15 cellular contexts compared by ENCODE assay signal in the genomic region with DNA sequence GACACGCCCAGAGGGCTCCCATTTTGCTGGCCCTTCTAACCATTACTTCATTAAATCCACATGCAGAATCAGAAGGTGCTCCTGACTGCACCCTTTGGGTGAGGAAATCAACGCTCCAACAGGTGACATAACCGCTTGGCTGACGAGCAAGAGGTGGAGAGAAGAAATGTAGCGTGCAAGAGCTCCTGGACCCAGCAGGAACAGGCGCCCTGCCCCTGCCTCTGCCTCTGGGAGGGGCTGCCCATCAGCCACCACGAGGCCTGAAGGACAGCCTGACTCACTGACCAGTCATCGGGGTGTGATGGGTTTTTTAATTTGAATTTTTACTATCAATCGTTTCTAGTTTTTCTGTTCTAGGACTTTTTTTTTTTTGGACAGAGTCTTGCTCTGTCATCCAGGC.
"Had no signal": no experiment of that assay in that cellular context is flagged by ENCODE, and none has a peak within 500 bp of the region (broad histone marks: within the 10 kb centered on the region; RNA-seq: fewer than 3 reads in every experiment).

No MANE protein-coding gene starts in this region.

- H3K27me3 Mint-ChIP-seq: activated naive CD8-positive, alpha-beta T cell; activated T-helper 17 cell treated with anti-CD3 and anti-CD28 coated beads, Interleukin-2, amount 50 U/mL, for 72 hours; stimulated activated naive CD8-positive, alpha-beta T cell treated with anti-CD3 and anti-CD28 coated beads, Interleukin-15, Interleukin-2, amounts not matched to agents 100 ng/mL and 50 ng/mL, for 24 hours had no signal

- H3K4me1 ChIP-seq: breast epithelium, testis had no signal

- H3K27me3 ChIP-seq: breast epithelium, dorsolateral prefrontal cortex, esophagus squamous epithelium, hepatocyte, testis had no signal

- DNase-seq: activated CD4-positive, alpha-beta T cell treated with anti-CD3 and anti-CD28 coated beads, Interleukin-2, amount 50 U/mL, for 1 hour; activated T-cell treated with anti-CD3 and anti-CD28 coated beads for 4 hours; aorta; dorsolateral prefrontal cortex; esophagus squamous epithelium; left ventricle myocardium superior; stimulated activated CD4-positive, alpha-beta T cell treated with anti-CD3 and anti-CD28 coated beads, Interleukin-15, amount 100 ng/mL, for 24 hours; stimulated activated CD4-positive, alpha-beta T cell treated with anti-CD3 and anti-CD28 coated beads, Interleukin-4, amount 100 ng/mL, for 24 hours; T-helper 2 cell; testis had no signal

- H3K4me3 ChIP-seq: breast epithelium, dorsolateral prefrontal cortex, esophagus squamous epithelium, hepatocyte, testis had no signal

- H3K4me1 Mint-ChIP-seq: activated T-helper 17 cell treated with anti-CD3 and anti-CD28 coated beads, Interleukin-2, amount 50 U/mL, for 72 hours had no signal

- H3K27ac ChIP-seq: breast epithelium, dorsolateral prefrontal cortex, esophagus squamous epithelium, hepatocyte, testis had no signal

- H3K9me3 ChIP-seq: testis had no signal

- H3K4me3 Mint-ChIP-seq: activated naive CD8-positive, alpha-beta T cell; activated T-helper 17 cell treated with anti-CD3 and anti-CD28 coated beads, Interleukin-2, amount 50 U/mL, for 72 hours; stimulated activated naive CD8-positive, alpha-beta T cell treated with anti-CD3 and anti-CD28 coated beads, Interleukin-15, Interleukin-2, amounts not matched to agents 100 ng/mL and 50 ng/mL, for 24 hours had no signal

- H3K36me3 ChIP-seq: breast epithelium had no signal

- ATAC-seq: activated T-helper 17 cell treated with anti-CD3 and anti-CD28 coated beads, Interleukin-2, amount 50 U/mL, for 72 hours; left ventricle myocardium superior had no signal

- H3K27ac Mint-ChIP-seq: activated naive CD8-positive, alpha-beta T cell; activated T-helper 17 cell treated with anti-CD3 and anti-CD28 coated beads, Interleukin-2, amount 50 U/mL, for 72 hours; stimulated activated naive CD8-positive, alpha-beta T cell treated with anti-CD3 and anti-CD28 coated beads, Interleukin-15, Interleukin-2, amounts not matched to agents 100 ng/mL and 50 ng/mL, for 24 hours had no signal
